12 cellular contexts compared by ENCODE assay signal in the genomic region with DNA sequence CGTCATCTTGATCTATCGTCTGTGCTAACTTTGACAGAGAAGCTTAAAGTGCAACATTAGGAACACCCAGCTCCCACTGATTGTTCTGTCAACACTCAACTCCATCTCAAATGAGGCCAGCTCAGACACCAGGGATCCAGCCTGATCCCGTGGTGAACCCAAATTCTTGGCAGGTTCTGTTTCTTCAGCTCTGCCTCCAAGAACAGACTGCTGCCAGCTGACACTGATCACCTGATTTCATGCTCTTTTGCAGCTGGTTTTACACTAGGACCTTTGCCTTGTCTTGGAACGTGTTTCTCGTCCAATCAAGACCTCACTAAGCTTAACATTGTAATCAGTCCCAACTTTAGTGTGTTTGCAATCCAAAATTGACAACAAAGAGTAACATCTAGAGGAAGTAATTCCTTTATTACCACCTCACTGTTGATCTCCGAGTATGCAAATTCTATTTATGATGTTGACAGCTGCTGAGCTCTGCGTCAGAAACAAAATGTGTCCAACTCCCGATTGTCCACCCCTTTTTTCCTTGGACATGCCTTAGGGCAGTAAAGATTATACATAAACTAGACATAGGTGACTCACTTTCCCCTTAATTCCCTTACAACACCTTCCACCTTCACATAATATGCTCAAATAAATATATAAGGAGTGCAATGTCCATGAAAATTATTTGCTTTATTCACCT. TPM values are rescaled to one million over a fixed set of nuclear protein-coding genes. Genes with fewer than 3 reads are reported as not detected.
A peak's percentile ranks its signal among the peaks of the same experiment; 100 is the strongest.
DNase-seq lines count a peak whose midpoint lies in the region; ATAC-seq, FAIRE-seq and TF ChIP-seq lines count a peak whose summit lies in the region.
"Had no signal": no experiment of that assay in that cellular context is flagged by ENCODE, and none has a peak within 500 bp of the region (broad histone marks: within the 10 kb centered on the region; RNA-seq: fewer than 3 reads in every experiment).

No MANE protein-coding gene starts in this region.

- TF ChIP-seq CTCF in brain (conservative IDR thresholded peaks at IDR 0.05) (no peak), mucosa of descending colon (IDR thresholded peaks at IDR 0.05) (no peak), gastroesophageal sphincter (IDR thresholded peaks at IDR 0.05) (no peak)

- no peak overlapping the region for H3K27ac Mint-ChIP-seq in activated CD4-positive, alpha-beta T cell treated with anti-CD3 and anti-CD28 coated beads, Interleukin-2, amount 10 ng/mL, durations not matched to agents 24 days and 14 days
- H3K27ac Mint-ChIP-seq in activated CD4-positive, alpha-beta T cell treated with anti-CD3 and anti-CD28 coated beads, Interleukin-2, amount 10 ng/mL, durations not matched to agents 7 days and 5 days, result no peak overlapping the region
- peak overlapping the region in 2 of 5 experiments; percentile 32 to 85 for H3K27ac Mint-ChIP-seq in brain

- H3K4me1 ChIP-seq in mucosa of descending colon (ENCODE audit: low read depth), result peaks cover 4% of the 10 kb centered on the region
- H3K4me1 ChIP-seq in gastroesophageal sphincter, result peaks cover 0 to 23% (median 4%) of the 10 kb centered on the region in 3 donors

- H3K4me3 ChIP-seq in mucosa of descending colon (no peak overlapping the region), gastroesophageal sphincter (no peak overlapping the region)

- H3K36me3 ChIP-seq in mucosa of descending colon (ENCODE audit: low read depth) (no peaks in the 10 kb centered on the region), gastroesophageal sphincter (peaks cover 0 to 19% of the 10 kb centered on the region in 2 donors)

- peaks cover 11% of the 10 kb centered on the region for H3K9me3 Mint-ChIP-seq in activated CD4-positive, alpha-beta T cell treated with anti-CD3 and anti-CD28 coated beads, Interleukin-2, amount 10 ng/mL, durations not matched to agents 24 days and 14 days
- peaks cover 2% of the 10 kb centered on the region for H3K9me3 Mint-ChIP-seq in activated CD4-positive, alpha-beta T cell treated with anti-CD3 and anti-CD28 coated beads, Interleukin-2, amount 10 ng/mL, durations not matched to agents 7 days and 5 days
- H3K9me3 Mint-ChIP-seq in brain, result peaks cover 6 to 20% (median 7%) of the 10 kb centered on the region in 5 experiments
- H3K9me3 Mint-ChIP-seq: activated naive CD4-positive, alpha-beta T cell treated with anti-CD3 and anti-CD28 coated beads, Interleukin-2, amount 50 U/mL, for 24 hours had no signal

- no peak for TF ChIP-seq POLR2A in gastroesophageal sphincter (IDR thresholded peaks at IDR 0.05)

- CTCF ChIA-PET in activated CD4-positive, alpha-beta T cell treated with anti-CD3 and anti-CD28 coated beads, Interleukin-2, amount 10 ng/mL, durations not matched to agents 7 days and 5 days (lab: Charles Lee), result interaction anchor here (1.0 to 1.4 kb wide), 2 partner anchors 12 to 30 kb away, joined by 3 to 5 read pairs; no protein-coding TSS in a partner anchor

- H3K9me3 ChIP-seq in mucosa of descending colon (no peaks in the 10 kb centered on the region), gastroesophageal sphincter (no peaks in the 10 kb centered on the region)
- H3K9me3 ChIP-seq: heart left ventricle had no signal

- 70 to 81% methylated on average over 8 of the region's 8 CpGs for WGBS in gastroesophageal sphincter (ENCODE audit: low coverage in 1 of 2), 2 donors

- ATAC-seq in mucosa of descending colon (peak; percentile 68), gastroesophageal sphincter (no peak)

- peaks cover 39% of the 10 kb centered on the region for H3K27me3 Mint-ChIP-seq in activated CD4-positive, alpha-beta T cell treated with anti-CD3 and anti-CD28 coated beads, Interleukin-2, amount 10 ng/mL, durations not matched to agents 24 days and 14 days
- peaks cover 46% of the 10 kb centered on the region for H3K27me3 Mint-ChIP-seq in activated CD4-positive, alpha-beta T cell treated with anti-CD3 and anti-CD28 coated beads, Interleukin-2, amount 10 ng/mL, durations not matched to agents 7 days and 5 days
- H3K27me3 Mint-ChIP-seq in brain, result peaks cover 29% of the 10 kb centered on the region

- POLR2A ChIA-PET in activated CD4-positive, alpha-beta T cell treated with anti-CD3 and anti-CD28 coated beads, Interleukin-2, amount 10 ng/mL, durations not matched to agents 7 days and 5 days (lab: Charles Lee), result no interaction called here

- TF ChIP-seq EP300 in gastroesophageal sphincter (IDR thresholded peaks at IDR 0.05), result no peak

- peaks cover 22% of the 10 kb centered on the region for H3K36me3 Mint-ChIP-seq in activated CD4-positive, alpha-beta T cell treated with anti-CD3 and anti-CD28 coated beads, Interleukin-2, amount 10 ng/mL, durations not matched to agents 24 days and 14 days (ENCODE audit: low read depth)
- H3K36me3 Mint-ChIP-seq in activated CD4-positive, alpha-beta T cell treated with anti-CD3 and anti-CD28 coated beads, Interleukin-2, amount 10 ng/mL, durations not matched to agents 7 days and 5 days (ENCODE audit: low read depth), result peaks cover 13% of the 10 kb centered on the region
- H3K36me3 Mint-ChIP-seq in brain, result peaks cover 16% of the 10 kb centered on the region
- H3K36me3 Mint-ChIP-seq: activated naive CD4-positive, alpha-beta T cell treated with anti-CD3 and anti-CD28 coated beads, Interleukin-2, amount 50 U/mL, for 24 hours had no signal

- FAIRE-seq in urothelium cell line (lab: Jason Lieb, UNC), result peak; percentile 13
- FAIRE-seq: H54 had no signal

- H3K27ac ChIP-seq in gastroesophageal sphincter, result no peak overlapping the region

- peaks cover 23% of the 10 kb centered on the region for H3K4me1 Mint-ChIP-seq in activated CD4-positive, alpha-beta T cell treated with anti-CD3 and anti-CD28 coated beads, Interleukin-2, amount 10 ng/mL, durations not matched to agents 24 days and 14 days
- H3K4me1 Mint-ChIP-seq in activated CD4-positive, alpha-beta T cell treated with anti-CD3 and anti-CD28 coated beads, Interleukin-2, amount 10 ng/mL, durations not matched to agents 7 days and 5 days, result peaks cover 22% of the 10 kb centered on the region
- H3K4me1 Mint-ChIP-seq in brain, result peaks cover 31% of the 10 kb centered on the region

- intact Hi-C loops in activated CD4-positive, alpha-beta T cell treated with anti-CD3 and anti-CD28 coated beads, Interleukin-2, amount 10 ng/mL, durations not matched to agents 24 days and 14 days (cut with micrococcal nuclease), result loop anchor here (2.0 kb wide), 1 partner anchor 491 kb away; a partner anchor contains a TSS
- intact Hi-C loops in mucosa of descending colon (cut with DNase I, micrococcal nuclease), result no loop called here

- H3K4me3 Mint-ChIP-seq in activated CD4-positive, alpha-beta T cell treated with anti-CD3 and anti-CD28 coated beads, Interleukin-2, amount 10 ng/mL, durations not matched to agents 24 days and 14 days, result peak overlapping the region; percentile 40
- no peak overlapping the region for H3K4me3 Mint-ChIP-seq in activated CD4-positive, alpha-beta T cell treated with anti-CD3 and anti-CD28 coated beads, Interleukin-2, amount 10 ng/mL, durations not matched to agents 7 days and 5 days
- peak overlapping the region; percentile 35 to 84 (median 72) for H3K4me3 Mint-ChIP-seq in brain

- no peaks in the 10 kb centered on the region for H3K27me3 ChIP-seq in gastroesophageal sphincter

- DNase-seq in activated CD4-positive, alpha-beta T cell treated with anti-CD3 and anti-CD28 coated beads, Interleukin-2, amount 10 ng/mL, durations not matched to agents 24 days and 14 days, result no peak
- no peak for DNase-seq in activated CD4-positive, alpha-beta T cell treated with anti-CD3 and anti-CD28 coated beads, Interleukin-2, amount 10 ng/mL, durations not matched to agents 7 days and 5 days
- DNase-seq in mucosa of descending colon, result peak in 1 of 3 donors; percentile 73
- DNase-seq in urothelium cell line (ENCODE audit: low spot score), result no peak
- DNase-seq in NCI-H2227 treated with DMSO at 0.1 percent for 48 hours (lab: John Stamatoyannopoulos, UW), result no peak
- no peak for DNase-seq in effector CD8-positive, alpha-beta T cell (lab: John Stamatoyannopoulos, UW)
- DNase-seq: KG1 had no signal

RNA-seq across cellular contexts. Expression of a gene that starts 1.6 kb away (rescaled TPM):
- 14.8 and 15.1 TPM in 2 replicates for total RNA-seq in activated CD4-positive, alpha-beta T cell treated with anti-CD3 and anti-CD28 coated beads, Interleukin-2, amount 10 ng/mL, durations not matched to agents 24 days and 14 days
- total RNA-seq in activated CD4-positive, alpha-beta T cell treated with anti-CD3 and anti-CD28 coated beads, Interleukin-2, amount 10 ng/mL, durations not matched to agents 7 days and 5 days, result 10 to 100 TPM; 20.6 to 25.8 TPM
- polyA plus RNA-seq in brain (ENCODE audit: insufficient read depth, low read depth, low replicate concordance), result 69.2 TPM
- 10 to 100 TPM; 41.8 to 85.0 (median 79.3) TPM for total RNA-seq in mucosa of descending colon
- 100 to 1,000 TPM in 1 of 4 donors, 10 to 100 TPM in 3; 29.4 to 116 (median 50.8) TPM for total RNA-seq in gastroesophageal sphincter
